ENCODE assay signal across 20 cellular contexts in genomic region chr2:68556384-68556783, GRCh38.
A peak's percentile ranks its signal among the peaks of the same experiment; 100 is the strongest.
DNase-seq lines count a peak whose midpoint lies in the region; ATAC-seq, FAIRE-seq and TF ChIP-seq lines count a peak whose summit lies in the region.
"Had no signal": no experiment of that assay in that cellular context is flagged by ENCODE, and none has a peak within 500 bp of the region (broad histone marks: within the 10 kb centered on the region; RNA-seq: fewer than 3 reads in every experiment).

No MANE protein-coding gene starts in this region.

- H3K36me3 ChIP-seq in astrocyte (ENCODE audit: insufficient read depth, low read length) (no peaks in the 10 kb centered on the region), fibroblast of lung (ENCODE audit: control insufficient read depth, insufficient read depth, low read length) (no peaks in the 10 kb centered on the region), mesenchymal stem cell (ENCODE audit: control insufficient read depth in 1 of 2, insufficient read depth in 2 of 2, low read depth in 1 of 2, low read length in 2 of 2) (no peaks in the 10 kb centered on the region), right atrium auricular region (no peaks in the 10 kb centered on the region)
- H3K36me3 ChIP-seq: BLaER1 treated with 17β-estradiol and CSF1 and Interleukin-3, amounts not matched to agents 10 nM and 100 nM had no signal

- H3K4me3 ChIP-seq in astrocyte (ENCODE audit: insufficient read depth, low read depth, low read length) = no peak overlapping the region
- H3K4me3 ChIP-seq in fibroblast of lung (replicated peaks in 1 of 4; ENCODE audit: control extremely low read depth in 1 of 4, insufficient read depth in 1 of 4, low read depth in 3 of 4, low read length in 4 of 4) = no peak overlapping the region
- H3K4me3 ChIP-seq in mesenchymal stem cell (ENCODE audit: insufficient read depth in 1 of 2, low read depth in 1 of 2, low read length in 2 of 2) = no peak overlapping the region
- H3K4me3 ChIP-seq in right atrium auricular region = no peak overlapping the region
- H3K4me3 ChIP-seq: BLaER1 treated with 17β-estradiol and CSF1 and Interleukin-3, amounts not matched to agents 10 nM and 100 nM; GM23338 had no signal

- TF ChIP-seq CTCF in astrocyte (IDR thresholded peaks at IDR 0.05; ENCODE audit: insufficient read depth, low read depth, low read length) (no peak), fibroblast of lung (conservative IDR thresholded peaks at IDR 0.05 in 1 of 2, IDR thresholded peaks at IDR 0.05 in 1 of 2; ENCODE audit: low read depth in 1 of 2, low read length in 2 of 2) (no peak), right atrium auricular region (IDR thresholded peaks at IDR 0.05) (no peak)

- ATAC-seq in Right ventricle myocardium superior (ENCODE audit: poor library complexity) = no peak
- no peak for ATAC-seq in activated CD8-positive, alpha-beta memory T cell treated with anti-CD3 and anti-CD28 coated beads, Interleukin-2, amount 10 ng/mL, durations not matched to agents 7 days and 5 days
- ATAC-seq: CD8-positive, alpha-beta T cell; GM23338; Right ventricle myocardium inferior had no signal

- H3K9ac ChIP-seq in astrocyte (ENCODE audit: low read length) = no peak overlapping the region
- no peak overlapping the region for H3K9ac ChIP-seq in fibroblast of lung (ENCODE audit: insufficient read depth, low read length)
- H3K9ac ChIP-seq in mesenchymal stem cell (ENCODE audit: low read length) = no peak overlapping the region
- H3K9ac ChIP-seq: BLaER1 treated with 17β-estradiol and CSF1 and Interleukin-3, amounts not matched to agents 10 nM and 100 nM had no signal

- no peak overlapping the region for H2BK12ac ChIP-seq in mesenchymal stem cell (ENCODE audit: low read length in 2 of 2)

- H2BK5ac ChIP-seq in mesenchymal stem cell (ENCODE audit: low read depth, low read length, poor library complexity, severe bottlenecking) = no peak overlapping the region

- DNase-seq in HPDE6-E6E7 (ENCODE audit: extremely low spot score) (peak; percentile 19), astrocyte (ENCODE audit: low read depth) (peak; percentile 27), fibroblast of lung (ENCODE audit: low read depth in 2 of 2) (peak; percentile 37 to 43), mesenchymal stem cell (peak; percentile 52), NCI-H187 (lab: John Stamatoyannopoulos, UW) (no peak), Right ventricle myocardium superior (no peak), right atrium auricular region (ENCODE audit: low spot score) (no peak)
- no peak for DNase-seq in activated CD8-positive, alpha-beta memory T cell treated with anti-CD3 and anti-CD28 coated beads, Interleukin-2, amount 10 ng/mL, durations not matched to agents 7 days and 5 days
- DNase-seq: CD8-positive, alpha-beta T cell; DMS53; EL; Kasumi-1; NCI-H1105; NCI-H510A treated with DMSO at 0.1 percent for 48 hours; NCI-H774; SW 1271 had no signal

- H3K36me3 Mint-ChIP-seq in astrocyte (ENCODE audit: low read depth, unreplicated experiment) = no peaks in the 10 kb centered on the region
- peaks cover 2% of the 10 kb centered on the region for H3K36me3 Mint-ChIP-seq in activated CD8-positive, alpha-beta memory T cell treated with anti-CD3 and anti-CD28 coated beads, Interleukin-2, amount 10 ng/mL, durations not matched to agents 7 days and 5 days
- H3K36me3 Mint-ChIP-seq: CD8-positive, alpha-beta T cell had no signal

- intact Hi-C loops in Right ventricle myocardium superior (cut with DNase I) = no loop called here

- H3K18ac ChIP-seq in mesenchymal stem cell (ENCODE audit: low read depth in 1 of 2, low read length in 2 of 2) = no peak overlapping the region

- no peak overlapping the region for H3K23ac ChIP-seq in mesenchymal stem cell (ENCODE audit: low read length in 2 of 2)

- H3K4me1 ChIP-seq in astrocyte (ENCODE audit: insufficient read depth, low read length) (no peaks in the 10 kb centered on the region), fibroblast of lung (ENCODE audit: control insufficient read depth, extremely low read depth, insufficient read depth, low read length) (no peaks in the 10 kb centered on the region), mesenchymal stem cell (ENCODE audit: control insufficient read depth, insufficient read depth, low read depth, low read length) (no peaks in the 10 kb centered on the region), right atrium auricular region (no peaks in the 10 kb centered on the region)
- H3K4me1 ChIP-seq: BLaER1 treated with 17β-estradiol and CSF1 and Interleukin-3, amounts not matched to agents 10 nM and 100 nM had no signal

- H3K9me3 Mint-ChIP-seq in astrocyte (ENCODE audit: unreplicated experiment) = no peaks in the 10 kb centered on the region
- H3K9me3 Mint-ChIP-seq in activated CD8-positive, alpha-beta memory T cell treated with anti-CD3 and anti-CD28 coated beads, Interleukin-2, amount 10 ng/mL, durations not matched to agents 7 days and 5 days (ENCODE audit: low read depth) = no peaks in the 10 kb centered on the region
- H3K9me3 Mint-ChIP-seq: CD8-positive, alpha-beta T cell; GM23338 had no signal

- no peak overlapping the region for H3K4ac ChIP-seq in mesenchymal stem cell (ENCODE audit: low read depth in 1 of 2, low read length in 2 of 2)

- H3K4me2 ChIP-seq in astrocyte (ENCODE audit: low read length) (no peak overlapping the region), fibroblast of lung (ENCODE audit: extremely low read depth, insufficient read depth, low read length) (no peak overlapping the region), mesenchymal stem cell (ENCODE audit: low read length, poor library complexity, severe bottlenecking) (no peak overlapping the region)
- H3K4me2 ChIP-seq: BLaER1 treated with 17β-estradiol and CSF1 and Interleukin-3, amounts not matched to agents 10 nM and 100 nM; GM23338 had no signal

- no peaks in the 10 kb centered on the region for H3K9me3 ChIP-seq in astrocyte (ENCODE audit: insufficient read depth, low read depth, low read length)
- no peaks in the 10 kb centered on the region for H3K9me3 ChIP-seq in fibroblast of lung (ENCODE audit: control insufficient read depth, insufficient read depth, low read depth, low read length)
- no peaks in the 10 kb centered on the region for H3K9me3 ChIP-seq in mesenchymal stem cell (ENCODE audit: control insufficient read depth, low read length)
- H3K9me3 ChIP-seq in right atrium auricular region = no peaks in the 10 kb centered on the region
- H3K9me3 ChIP-seq: BLaER1 treated with 17β-estradiol and CSF1 and Interleukin-3, amounts not matched to agents 10 nM and 100 nM had no signal

- H3K27ac Mint-ChIP-seq in astrocyte (ENCODE audit: unreplicated experiment) = no peak overlapping the region
- no peak overlapping the region for H3K27ac Mint-ChIP-seq in activated CD8-positive, alpha-beta memory T cell treated with anti-CD3 and anti-CD28 coated beads, Interleukin-2, amount 10 ng/mL, durations not matched to agents 7 days and 5 days
- H3K27ac Mint-ChIP-seq: CD8-positive, alpha-beta T cell; GM23338 had no signal

- no peaks in the 10 kb centered on the region for H3K4me1 Mint-ChIP-seq in astrocyte (ENCODE audit: low read depth, unreplicated experiment)
- peaks cover 11% of the 10 kb centered on the region for H3K4me1 Mint-ChIP-seq in activated CD8-positive, alpha-beta memory T cell treated with anti-CD3 and anti-CD28 coated beads, Interleukin-2, amount 10 ng/mL, durations not matched to agents 7 days and 5 days

- CTCF ChIA-PET in activated CD8-positive, alpha-beta memory T cell treated with anti-CD3 and anti-CD28 coated beads, Interleukin-2, amount 10 ng/mL, durations not matched to agents 7 days and 5 days (lab: Charles Lee) = no interaction called here

- H3K27ac ChIP-seq in astrocyte (ENCODE audit: low read depth, low read length) (no peak overlapping the region), fibroblast of lung (ENCODE audit: insufficient read depth, low read length) (no peak overlapping the region), mesenchymal stem cell (ENCODE audit: low read length, poor library complexity, severe bottlenecking) (no peak overlapping the region), right atrium auricular region (no peak overlapping the region)
- H3K27ac ChIP-seq: BLaER1 treated with 17β-estradiol and CSF1 and Interleukin-3, amounts not matched to agents 10 nM and 100 nM had no signal

- FAIRE-seq in astrocyte (lab: Jason Lieb, UNC) = no peak
- FAIRE-seq: GM19239 had no signal

- no peaks in the 10 kb centered on the region for H3K27me3 ChIP-seq in astrocyte (ENCODE audit: insufficient read depth, low read length)
- no peaks in the 10 kb centered on the region for H3K27me3 ChIP-seq in fibroblast of lung (ENCODE audit: control insufficient read depth, insufficient read depth, low read length)
- no peaks in the 10 kb centered on the region for H3K27me3 ChIP-seq in mesenchymal stem cell (ENCODE audit: control insufficient read depth in 1 of 2, insufficient read depth in 1 of 2, low read length in 2 of 2)
- no peaks in the 10 kb centered on the region for H3K27me3 ChIP-seq in right atrium auricular region
- H3K27me3 ChIP-seq: BLaER1 treated with 17β-estradiol and CSF1 and Interleukin-3, amounts not matched to agents 10 nM and 100 nM had no signal

- no peaks in the 10 kb centered on the region for H3K79me1 ChIP-seq in mesenchymal stem cell (replicated peaks; ENCODE audit: low read length, poor library complexity, severe bottlenecking)

- H3K79me2 ChIP-seq in astrocyte (ENCODE audit: insufficient read depth, low read length) = no peaks in the 10 kb centered on the region
- no peaks in the 10 kb centered on the region for H3K79me2 ChIP-seq in fibroblast of lung (ENCODE audit: control insufficient read depth, insufficient read depth, low read length)

- H4K20me1 ChIP-seq in astrocyte (ENCODE audit: insufficient read depth, low read length) (no peaks in the 10 kb centered on the region), fibroblast of lung (ENCODE audit: control insufficient read depth, extremely low read depth, insufficient read depth, low read length) (no peaks in the 10 kb centered on the region)
- H4K20me1 ChIP-seq: BLaER1 treated with 17β-estradiol and CSF1 and Interleukin-3, amounts not matched to agents 10 nM and 100 nM had no signal

- H3K14ac ChIP-seq in mesenchymal stem cell (ENCODE audit: low read length in 2 of 2) = no peak overlapping the region

- H2BK120ac ChIP-seq in mesenchymal stem cell (ENCODE audit: low read depth, low read length) = no peak overlapping the region

- no peaks in the 10 kb centered on the region for H3K27me3 Mint-ChIP-seq in astrocyte (ENCODE audit: low read depth, unreplicated experiment)
- H3K27me3 Mint-ChIP-seq in activated CD8-positive, alpha-beta memory T cell treated with anti-CD3 and anti-CD28 coated beads, Interleukin-2, amount 10 ng/mL, durations not matched to agents 7 days and 5 days = no peaks in the 10 kb centered on the region

- H4K8ac ChIP-seq in mesenchymal stem cell (ENCODE audit: low read length) = no peak overlapping the region

- H4K91ac ChIP-seq in mesenchymal stem cell (ENCODE audit: low read length) = no peak overlapping the region

- H3K4me3 Mint-ChIP-seq in astrocyte (ENCODE audit: unreplicated experiment) = no peak overlapping the region
- no peak overlapping the region for H3K4me3 Mint-ChIP-seq in activated CD8-positive, alpha-beta memory T cell treated with anti-CD3 and anti-CD28 coated beads, Interleukin-2, amount 10 ng/mL, durations not matched to agents 7 days and 5 days
- H3K4me3 Mint-ChIP-seq: CD8-positive, alpha-beta T cell; GM23338 had no signal

- no peak overlapping the region for H2BK15ac ChIP-seq in mesenchymal stem cell (ENCODE audit: low read depth, poor library complexity, severe bottlenecking)

- H2AFZ ChIP-seq in astrocyte (ENCODE audit: low read depth, low read length) (no peak overlapping the region), fibroblast of lung (ENCODE audit: low read length) (no peak overlapping the region), mesenchymal stem cell (ENCODE audit: low read depth, low read length) (no peak overlapping the region)
- H2AFZ ChIP-seq: GM23338 had no signal

- H2AK5ac ChIP-seq in mesenchymal stem cell (ENCODE audit: low read length, severe bottlenecking) = no peak overlapping the region

Comparison
In these comparisons a context has a peak if more than half of its experiments do, and no peak if none do; other contexts are left out.
1. DNase-seq: peak in HPDE6-E6E7 (single experiment), astrocyte (single experiment), fibroblast of lung (2 of 2) and mesenchymal stem cell (single experiment); none in NCI-H187 (0 of 2), Right ventricle myocardium superior (single experiment), right atrium auricular region (single experiment) and activated CD8-positive, alpha-beta memory T cell treated with anti-CD3 and anti-CD28 coated beads, Interleukin-2, amount 10 ng/mL, durations not matched to agents 7 days and 5 days (single experiment).